In genomic region chr22:29032584-29032983, GRCh38 we compare ENCODE assay signal across 1 cellular context.
TF ChIP-seq lines count a peak whose summit lies in the region.

No MANE protein-coding gene starts in this region.

TF ChIP-seq in IMR-90, 13 proteins besides CTCF, POLR2A, EP300 and RAD21 (continued from another document):
- TF ChIP-seq RFX5 (IDR thresholded peaks at IDR 0.05; ENCODE audit: low read depth, low read length): no peak
- no peak for TF ChIP-seq FOS (IDR thresholded peaks at IDR 0.05; ENCODE audit: low read depth, low read length)
- TF ChIP-seq CEBPB (IDR thresholded peaks at IDR 0.05; ENCODE audit: low read depth, low read length): no peak
- TF ChIP-seq MXI1 (IDR thresholded peaks at IDR 0.05; ENCODE audit: borderline replicate concordance, low read depth, low read length): no peak
- no peak for TF ChIP-seq SMC3 (IDR thresholded peaks at IDR 0.05; ENCODE audit: low read depth, low read length)
- no peak for TF ChIP-seq MAZ (IDR thresholded peaks at IDR 0.05; ENCODE audit: borderline replicate concordance, low read depth, low read length)
